In the genomic region with DNA sequence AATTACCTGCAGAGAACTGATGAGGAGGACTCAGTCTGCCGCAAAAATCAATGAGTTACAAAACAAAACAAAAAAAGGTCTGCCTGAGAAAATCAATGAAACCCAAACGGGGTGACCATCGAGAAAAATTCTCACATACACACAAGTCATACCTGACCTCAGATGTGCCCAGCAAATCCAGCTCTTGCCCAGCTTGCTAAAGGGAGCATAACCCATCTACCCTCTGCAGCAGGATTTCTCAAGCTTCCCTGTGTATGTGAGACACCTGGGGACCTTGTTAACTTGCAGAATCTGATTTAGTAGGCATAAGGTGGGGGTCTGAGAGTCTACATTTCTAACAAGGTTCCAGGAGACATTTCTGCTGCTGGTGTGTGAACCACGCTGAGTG, we compare ENCODE assay signal across 13 cellular contexts.
"Had no signal": no experiment of that assay in that cellular context is flagged by ENCODE, and none has a peak within 500 bp of the region (broad histone marks: within the 10 kb centered on the region; RNA-seq: fewer than 3 reads in every experiment).

No MANE protein-coding gene starts in this region.

- DNase-seq: activated CD4-positive, alpha-beta T cell treated with anti-CD3 and anti-CD28 coated beads, Interleukin-2, amount 50 U/mL, for 4 hours; activated effector memory CD4-positive, alpha-beta T cell treated with anti-CD3 and anti-CD28 coated beads, Interleukin-2, amount 50 U/mL, for 16 hours; activated T-cell treated with anti-CD3 and anti-CD28 coated beads, Interleukin-2, amount 50 U/mL, for 72 hours; colonic mucosa; mucosa of descending colon; naive B cell; stimulated activated CD4-positive, alpha-beta T cell treated with anti-CD3 and anti-CD28 coated beads, Interleukin-2, amount 100 ng/mL, for 48 hours had no signal

- H3K27me3 ChIP-seq: colonic mucosa, foreskin keratinocyte, right atrium auricular region, suprapubic skin had no signal

- ATAC-seq: activated T-cell treated with anti-CD3 and anti-CD28 coated beads, Interleukin-2, amount 50 U/mL, for 72 hours; foreskin keratinocyte; left lung; mucosa of descending colon had no signal

- H3K27ac ChIP-seq: colonic mucosa, foreskin keratinocyte, left lung, prostate gland, right atrium auricular region, skin epidermis, suprapubic skin had no signal

- H3K36me3 ChIP-seq: colonic mucosa, left lung, prostate gland, right atrium auricular region, suprapubic skin had no signal

- H3K9me3 ChIP-seq: colonic mucosa, left lung, mucosa of descending colon, prostate gland, right atrium auricular region, suprapubic skin had no signal

- H3K4me3 ChIP-seq: colonic mucosa, left lung, mucosa of descending colon, prostate gland, right atrium auricular region, skin epidermis, suprapubic skin had no signal

- H3K4me1 ChIP-seq: colonic mucosa, prostate gland had no signal
